25 cellular contexts compared by ENCODE assay signal in genomic region chr2:226351711-226352110, GRCh38.
"Had no signal": no experiment of that assay in that cellular context is flagged by ENCODE, and none has a peak within 500 bp of the region (broad histone marks: within the 10 kb centered on the region; RNA-seq: fewer than 3 reads in every experiment).

No MANE protein-coding gene starts in this region.

- H3K4me3 ChIP-seq: coronary artery, gastroesophageal sphincter, heart left ventricle, hepatocyte, left lung, mucosa of descending colon, neural progenitor cell, prostate gland, right atrium auricular region, stomach, thyroid gland, vagina had no signal

- H3K27ac ChIP-seq: coronary artery, foreskin keratinocyte, gastroesophageal sphincter, heart left ventricle, hepatocyte, left lung, neural progenitor cell, prostate gland, right atrium auricular region, stomach, thyroid gland, vagina had no signal

- H3K9me3 ChIP-seq: gastroesophageal sphincter, heart left ventricle, left lung, mucosa of descending colon, prostate gland, right atrium auricular region, stomach, thyroid gland, vagina had no signal

- FAIRE-seq: endometrium, islet of Langerhans had no signal

- H3K27me3 ChIP-seq: foreskin keratinocyte, gastroesophageal sphincter, heart left ventricle, hepatocyte, left lung, neural progenitor cell, right atrium auricular region, stomach, thyroid gland, vagina had no signal

- DNase-seq: effector memory CD8-positive, alpha-beta T cell; foreskin keratinocyte; heart left ventricle; left cardiac atrium; left lung; mesenchymal stem cell; mucosa of descending colon; naive B cell; stimulated activated CD4-positive, alpha-beta T cell treated with anti-CD3 and anti-CD28 coated beads, Interleukin-2, amount 100 ng/mL, for 24 hours; stimulated activated CD4-positive, alpha-beta T cell treated with anti-CD3 and anti-CD28 coated beads, Interleukin-4, amount 100 ng/mL, for 24 hours; stimulated activated naive CD4-positive, alpha-beta T cell treated with Interleukin-2 at 50 U/mL for 16 hours; stomach; thyroid gland had no signal

- H2AFZ ChIP-seq: hepatocyte, neural progenitor cell had no signal

- H3K79me2 ChIP-seq: hepatocyte had no signal

- H3K4me1 ChIP-seq: foreskin keratinocyte, gastroesophageal sphincter, left lung, neural progenitor cell, prostate gland, right atrium auricular region, stomach, thyroid gland, vagina had no signal

- H3K36me3 ChIP-seq: gastroesophageal sphincter, heart left ventricle, left lung, neural progenitor cell, prostate gland, right atrium auricular region, stomach, thyroid gland, vagina had no signal

- ATAC-seq: effector memory CD8-positive, alpha-beta T cell; foreskin keratinocyte; gastroesophageal sphincter; heart left ventricle; left cardiac atrium; left lung; mucosa of descending colon; natural killer cell treated with Interleukin-12 subunit alpha and Interleukin-12 subunit beta and Interleukin-15 and Interleukin-18, amount 100 ng/mL, for 72 hours; sciatic nerve; stimulated activated effector memory CD8-positive, alpha-beta T cell treated with anti-CD3 and anti-CD28 coated beads, Interleukin-12 subunit alpha, Interleukin-12 subunit beta, amount 100 ng/mL, for 72 hours had no signal

- H3K4me2 ChIP-seq: hepatocyte, neural progenitor cell had no signal
